17 cellular contexts compared by ENCODE assay signal in genomic region chr10:88456730-88457129, GRCh38.
DNase-seq lines count a peak whose midpoint lies in the region; ATAC-seq and TF ChIP-seq lines count a peak whose summit lies in the region.
"Had no signal": no experiment of that assay in that cellular context is flagged by ENCODE, and none has a peak within 500 bp of the region (broad histone marks: within the 10 kb centered on the region; RNA-seq: fewer than 3 reads in every experiment).

No MANE protein-coding gene starts in this region.

- no peaks in the 10 kb centered on the region for H3K36me3 Mint-ChIP-seq in HFFc6 (ENCODE audit: low read depth)
- no peaks in the 10 kb centered on the region for H3K36me3 Mint-ChIP-seq in activated naive CD4-positive, alpha-beta T cell treated with anti-CD3 and anti-CD28 coated beads, Interleukin-2, amount 10 ng/mL, durations not matched to agents 7 days and 5 days

- DNase-seq in AG09309 (ENCODE audit: low read depth) (peak; percentile 82), HFFc6 (peak; percentile 2), amniotic epithelial cell (ENCODE audit: low read depth) (peak; percentile 94), iris pigment epithelial cell (ENCODE audit: low read depth) (peak; percentile 89), NCI-H2081 treated with DMSO at 0.1 percent for 48 hours (lab: John Stamatoyannopoulos, UW) (no peak)
- DNase-seq in stimulated activated naive CD4-positive, alpha-beta T cell (lab: John Stamatoyannopoulos, UW), result no peak
- DNase-seq in activated naive CD4-positive, alpha-beta T cell treated with anti-CD3 and anti-CD28 coated beads, Interleukin-2, amount 10 ng/mL, durations not matched to agents 7 days and 5 days, result no peak
- DNase-seq: C1 segment of cervical spinal cord; DMS79; dorsolateral prefrontal cortex; KG1; NCI-H187 treated with DMSO at 0.1 percent for 48 hours; NCI-H82; stimulated activated CD4-positive, alpha-beta T cell treated with anti-CD3 and anti-CD28 coated beads, Interleukin-4, amount 100 ng/mL, for 24 hours had no signal

- no peak for TF ChIP-seq CTCF in AG09309 (IDR thresholded peaks at IDR 0.05; ENCODE audit: control insufficient read depth, insufficient read depth, low read depth, low read length, missing control alignments)
- TF ChIP-seq CTCF in HFFc6 (IDR thresholded peaks at IDR 0.05), result no peak

- H3K4me3 Mint-ChIP-seq in HFFc6, result no peak overlapping the region
- H3K4me3 Mint-ChIP-seq in activated naive CD4-positive, alpha-beta T cell treated with anti-CD3 and anti-CD28 coated beads, Interleukin-2, amount 10 ng/mL, durations not matched to agents 7 days and 5 days, result no peak overlapping the region
- H3K4me3 Mint-ChIP-seq: stimulated activated memory B cell treated with anti-CD40 and anti-IgM and Interleukin-4, amounts not matched to agents 10 μg/mL and 1 μg/mL and 100 μg/mL, for 72 hours had no signal

- H3K27me3 Mint-ChIP-seq in HFFc6 (ENCODE audit: insufficient read depth), result peaks cover 6% of the 10 kb centered on the region
- peaks cover 4% of the 10 kb centered on the region for H3K27me3 Mint-ChIP-seq in activated naive CD4-positive, alpha-beta T cell treated with anti-CD3 and anti-CD28 coated beads, Interleukin-2, amount 10 ng/mL, durations not matched to agents 7 days and 5 days
- H3K27me3 Mint-ChIP-seq: stimulated activated memory B cell treated with anti-CD40 and anti-IgM and Interleukin-4, amounts not matched to agents 10 μg/mL and 1 μg/mL and 100 μg/mL, for 72 hours had no signal

- H3K4me3 ChIP-seq in AG09309 (ENCODE audit: control insufficient read depth, low read depth, low read length), result no peak overlapping the region
- H3K4me3 ChIP-seq: dorsolateral prefrontal cortex had no signal

- no peak for ATAC-seq in GM19035 (IDR thresholded peaks at IDR 0.05; ENCODE audit: unreplicated experiment)
- ATAC-seq: SK-N-SH treated with all-trans-retinoic acid at 6 μM for 48 hours; stimulated activated memory B cell treated with anti-CD40 and anti-IgM and Interleukin-4, amounts not matched to agents 10 μg/mL and 1 μg/mL and 100 μg/mL, for 72 hours had no signal

- no peak overlapping the region for H3K27ac Mint-ChIP-seq in HFFc6
- H3K27ac Mint-ChIP-seq in activated naive CD4-positive, alpha-beta T cell treated with anti-CD3 and anti-CD28 coated beads, Interleukin-2, amount 10 ng/mL, durations not matched to agents 7 days and 5 days, result no peak overlapping the region
- H3K27ac Mint-ChIP-seq: stimulated activated memory B cell treated with anti-CD40 and anti-IgM and Interleukin-4, amounts not matched to agents 10 μg/mL and 1 μg/mL and 100 μg/mL, for 72 hours had no signal

- H3K4me1 Mint-ChIP-seq in HFFc6 (ENCODE audit: low read depth), result no peaks in the 10 kb centered on the region
- H3K4me1 Mint-ChIP-seq in activated naive CD4-positive, alpha-beta T cell treated with anti-CD3 and anti-CD28 coated beads, Interleukin-2, amount 10 ng/mL, durations not matched to agents 7 days and 5 days, result no peaks in the 10 kb centered on the region
- H3K4me1 Mint-ChIP-seq: stimulated activated memory B cell treated with anti-CD40 and anti-IgM and Interleukin-4, amounts not matched to agents 10 μg/mL and 1 μg/mL and 100 μg/mL, for 72 hours had no signal

- CTCF ChIA-PET in activated naive CD4-positive, alpha-beta T cell treated with anti-CD3 and anti-CD28 coated beads, Interleukin-2, amount 10 ng/mL, durations not matched to agents 7 days and 5 days (lab: Charles Lee), result interaction anchor here (1.5 kb wide), 1 partner anchor 9 kb away, joined by 3 read pairs; no protein-coding TSS in a partner anchor

- no peaks in the 10 kb centered on the region for H3K9me3 Mint-ChIP-seq in HFFc6
- H3K9me3 Mint-ChIP-seq in activated naive CD4-positive, alpha-beta T cell treated with anti-CD3 and anti-CD28 coated beads, Interleukin-2, amount 10 ng/mL, durations not matched to agents 7 days and 5 days, result no peaks in the 10 kb centered on the region
- H3K9me3 Mint-ChIP-seq: stimulated activated memory B cell treated with anti-CD40 and anti-IgM and Interleukin-4, amounts not matched to agents 10 μg/mL and 1 μg/mL and 100 μg/mL, for 72 hours had no signal

Comparison
In these comparisons a context has a peak if more than half of its experiments do, and no peak if none do; other contexts are left out.
1. DNase-seq: peak in AG09309 (single experiment), HFFc6 (single experiment), amniotic epithelial cell (single experiment) and iris pigment epithelial cell (single experiment); none in stimulated activated naive CD4-positive, alpha-beta T cell (0 of 6), NCI-H2081 treated with DMSO at 0.1 percent for 48 hours (single experiment) and activated naive CD4-positive, alpha-beta T cell treated with anti-CD3 and anti-CD28 coated beads, Interleukin-2, amount 10 ng/mL, durations not matched to agents 7 days and 5 days (single experiment).